Comparison of ENCODE assay signal across 1 cellular context in genomic region chr16:185691-186090, GRCh38.
A peak's percentile ranks its signal among the peaks of the same experiment; 100 is the strongest.
TF ChIP-seq lines count a peak whose summit lies in the region.

No MANE protein-coding gene starts in this region.

TF ChIP-seq in H1, 55 proteins besides CTCF, POLR2A, EP300 and RAD21:
- TF ChIP-seq HDAC2 (IDR thresholded peaks at IDR 0.05; ENCODE audit: borderline replicate concordance in 1 of 2, low read depth in 2 of 2, low read length in 2 of 2) (no peak), CREB1 (IDR thresholded peaks at IDR 0.05) (no peak), CBX5 (IDR thresholded peaks at IDR 0.05; ENCODE audit: low read depth, low read length) (no peak), POLR2AphosphoS5 (IDR thresholded peaks at IDR 0.05; ENCODE audit: low read depth, low read length) (0 out of 2 replicates have a peak, but pooled peaks have one; percentile 6), TAF7 (optimal IDR thresholded peaks at IDR 0.05; ENCODE audit: borderline replicate concordance, low read depth, low read length) (no peak)
